Comparison of ENCODE assay signal across 18 cellular contexts in the genomic region with DNA sequence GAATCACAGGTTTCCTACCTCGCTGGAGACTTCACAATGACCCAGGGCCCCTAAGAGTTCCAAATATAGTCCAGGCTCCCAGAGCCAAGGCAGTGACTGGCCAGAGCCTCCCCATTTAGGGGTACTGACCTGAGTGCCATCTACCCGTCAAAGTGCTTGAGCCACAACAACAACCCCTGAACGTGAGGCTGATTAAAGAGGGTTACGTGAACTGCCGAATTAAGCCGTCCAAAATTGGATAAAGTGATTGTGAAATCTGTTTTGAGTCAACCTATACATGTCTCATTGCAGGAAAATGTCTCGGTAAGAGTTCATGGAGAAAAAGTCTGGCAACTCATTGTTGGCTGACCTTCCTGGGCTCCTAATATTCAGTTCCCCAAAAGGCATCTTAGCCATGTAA.
DNase-seq lines count a peak whose midpoint lies in the region; TF ChIP-seq lines count a peak whose summit lies in the region.
"Had no signal": no experiment of that assay in that cellular context is flagged by ENCODE, and none has a peak within 500 bp of the region (broad histone marks: within the 10 kb centered on the region; RNA-seq: fewer than 3 reads in every experiment).

No MANE protein-coding gene starts in this region.

- peak overlapping the region; percentile 30 for H3K9ac ChIP-seq in skeletal muscle satellite cell (ENCODE audit: low read depth, low read length)
- H3K9ac ChIP-seq: SK-N-SH had no signal

- H3K27me3 Mint-ChIP-seq in activated naive CD8-positive, alpha-beta T cell treated with anti-CD3 and anti-CD28 coated beads for 36 hours = peaks cover 3% of the 10 kb centered on the region

- H3K27me3 ChIP-seq in ascending aorta = no peaks in the 10 kb centered on the region
- no peaks in the 10 kb centered on the region for H3K27me3 ChIP-seq in skeletal muscle satellite cell (ENCODE audit: control insufficient read depth, insufficient read depth, low read length)
- peaks cover 0 to 6% (median 0%) of the 10 kb centered on the region in 7 donors for H3K27me3 ChIP-seq in spleen (replicated peaks in 1 of 7)
- H3K27me3 ChIP-seq: testis had no signal

- H3K4me1 ChIP-seq in ascending aorta (peaks cover 6 to 19% of the 10 kb centered on the region in 2 donors), skeletal muscle satellite cell (ENCODE audit: control insufficient read depth, insufficient read depth, low read length) (peaks cover 27% of the 10 kb centered on the region), spleen (no peaks in the 10 kb centered on the region)
- H3K4me1 ChIP-seq: prostate gland, testis had no signal

- H3K4me3 Mint-ChIP-seq in activated naive CD8-positive, alpha-beta T cell treated with anti-CD3 and anti-CD28 coated beads for 36 hours = no peak overlapping the region
- H3K4me3 Mint-ChIP-seq: activated T-helper 1 cell treated with anti-CD3 and anti-CD28 coated beads, Interleukin-12 subunit alpha, Interleukin-12 subunit beta, Interleukin-2, Interleukin-4 antibody, amounts not matched to agents 30 ng/mL and 10 ng/mL and 1 ng/mL, durations not matched to agents 14 hours and 24 hours and 36 hours; CD14-positive monocyte had no signal

- H3K4me2 ChIP-seq in skeletal muscle satellite cell (ENCODE audit: low read length) = no peak overlapping the region
- H3K4me2 ChIP-seq: SK-N-SH had no signal

- intact Hi-C loops in ascending aorta (cut with DNase I) = no loop called here
- intact Hi-C loops in spleen (cut with DNase I; ENCODE audit: low total_unique reads) = no loop called here

- H3K27ac Mint-ChIP-seq in activated naive CD8-positive, alpha-beta T cell treated with anti-CD3 and anti-CD28 coated beads for 36 hours = no peak overlapping the region
- H3K27ac Mint-ChIP-seq: activated T-helper 1 cell treated with anti-CD3 and anti-CD28 coated beads, Interleukin-12 subunit alpha, Interleukin-12 subunit beta, Interleukin-2, Interleukin-4 antibody, amounts not matched to agents 30 ng/mL and 10 ng/mL and 1 ng/mL, durations not matched to agents 14 hours and 24 hours and 36 hours had no signal

- H3K36me3 ChIP-seq in ascending aorta (no peaks in the 10 kb centered on the region), skeletal muscle satellite cell (ENCODE audit: insufficient read depth, low read length) (no peaks in the 10 kb centered on the region), spleen (no peaks in the 10 kb centered on the region)
- H3K36me3 ChIP-seq: prostate gland had no signal

- H3K9me3 Mint-ChIP-seq in activated naive CD8-positive, alpha-beta T cell treated with anti-CD3 and anti-CD28 coated beads for 36 hours = no peaks in the 10 kb centered on the region
- H3K9me3 Mint-ChIP-seq: activated T-helper 1 cell treated with anti-CD3 and anti-CD28 coated beads, Interleukin-12 subunit alpha, Interleukin-12 subunit beta, Interleukin-2, Interleukin-4 antibody, amounts not matched to agents 30 ng/mL and 10 ng/mL and 1 ng/mL, durations not matched to agents 14 hours and 24 hours and 36 hours had no signal

- no peak for TF ChIP-seq POLR2A in spleen (IDR thresholded peaks at IDR 0.05)

- no peaks in the 10 kb centered on the region for H3K4me1 Mint-ChIP-seq in activated naive CD8-positive, alpha-beta T cell treated with anti-CD3 and anti-CD28 coated beads for 36 hours

- H3K9me3 ChIP-seq in ascending aorta = no peaks in the 10 kb centered on the region
- no peaks in the 10 kb centered on the region for H3K9me3 ChIP-seq in skeletal muscle satellite cell (replicated peaks; ENCODE audit: low read length)
- H3K9me3 ChIP-seq in spleen = no peaks in the 10 kb centered on the region
- H3K9me3 ChIP-seq: prostate gland, SK-N-SH, testis had no signal

- no peak overlapping the region for H3K4me3 ChIP-seq in ascending aorta
- no peak overlapping the region for H3K4me3 ChIP-seq in foreskin fibroblast (ENCODE audit: low read depth in 1 of 2, low read length in 2 of 2)
- H3K4me3 ChIP-seq in skeletal muscle satellite cell (ENCODE audit: low read length) = no peak overlapping the region
- H3K4me3 ChIP-seq in spleen = no peak overlapping the region
- H3K4me3 ChIP-seq: prostate gland, testis had no signal

- H3K36me3 Mint-ChIP-seq in activated naive CD8-positive, alpha-beta T cell treated with anti-CD3 and anti-CD28 coated beads for 36 hours = no peaks in the 10 kb centered on the region
- H3K36me3 Mint-ChIP-seq: CD14-positive monocyte had no signal

- peak overlapping the region; percentile 63 to 84 for H3K27ac ChIP-seq in ascending aorta
- H3K27ac ChIP-seq in spleen = no peak overlapping the region
- H3K27ac ChIP-seq: prostate gland, testis had no signal

- DNase-seq in HPDE6-E6E7 (ENCODE audit: extremely low spot score) (peak; percentile 34), ascending aorta (ENCODE audit: low spot score in 2 of 2) (peak in 1 of 2 donors; percentile 72), foreskin fibroblast (peak; percentile 50 to 74), SHP77 treated with DMSO at 0.1 percent for 48 hours (lab: John Stamatoyannopoulos, UW) (no peak), spleen (no peak)
- no peak for DNase-seq in activated naive CD8-positive, alpha-beta T cell treated with anti-CD3 and anti-CD28 coated beads for 36 hours
- DNase-seq: activated CD4-positive, alpha-beta T cell treated with anti-CD3 and anti-CD28 coated beads, Interleukin-2, amount 50 U/mL, for 1 hour; cortex of kidney; DMS79; erythroblast; Kasumi-1; NCI-H1436; SK-N-SH; testis had no signal

- 81 to 93% (median 88%) methylated on average over 7 of the region's 7 CpGs for WGBS in spleen, 5 donors

- TF ChIP-seq CTCF in ascending aorta (IDR thresholded peaks at IDR 0.05) (no peak), foreskin fibroblast (IDR thresholded peaks at IDR 0.05; ENCODE audit: low read depth, low read length) (no peak), spleen (IDR thresholded peaks at IDR 0.05 in 8 of 11, conservative IDR thresholded peaks at IDR 0.05 in 3 of 11) (no peak)

Comparison
In these comparisons a context has a peak if more than half of its experiments do, and no peak if none do; other contexts are left out.
1. DNase-seq: peak in HPDE6-E6E7 (single experiment) and foreskin fibroblast (2 of 2); none in SHP77 treated with DMSO at 0.1 percent for 48 hours (single experiment), activated naive CD8-positive, alpha-beta T cell treated with anti-CD3 and anti-CD28 coated beads for 36 hours (single experiment) and spleen (single experiment).
2. H3K27ac ChIP-seq: peak in ascending aorta (2 of 2); none in spleen (0 of 8).